ENCODE assay signal across 6 cellular contexts in the genomic region with DNA sequence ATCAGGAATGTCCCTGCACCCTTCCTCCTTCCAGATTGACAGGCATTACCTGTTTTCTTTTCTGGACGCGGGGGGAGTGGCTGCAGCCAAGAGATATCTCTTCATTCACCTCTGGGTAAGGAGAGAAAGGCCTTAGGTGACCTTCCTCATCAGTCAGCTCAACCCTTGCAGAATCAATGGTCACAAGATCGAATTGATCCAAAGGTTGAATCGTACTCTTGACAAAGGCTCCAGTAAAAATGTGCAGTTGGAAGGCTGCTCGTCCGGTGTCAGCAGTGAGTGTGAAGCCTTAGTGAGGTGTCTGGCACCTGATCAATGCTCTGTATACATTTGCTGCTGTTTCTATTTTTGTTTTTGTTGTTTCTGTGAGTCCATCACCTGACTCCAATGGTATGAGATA.
"Had no signal": no experiment of that assay in that cellular context is flagged by ENCODE, and none has a peak within 500 bp of the region (broad histone marks: within the 10 kb centered on the region; RNA-seq: fewer than 3 reads in every experiment).

No MANE protein-coding gene starts in this region.

- H3K27ac ChIP-seq: HL-60 had no signal

- FAIRE-seq: HepG2, HTR-8/SVneo, K562 had no signal

- H3K4me3 ChIP-seq: K562 had no signal

- ATAC-seq: HepG2, K562 had no signal

- H3K36me3 Mint-ChIP-seq: IgD-negative memory B cell had no signal

- H3K27ac Mint-ChIP-seq: IgD-negative memory B cell had no signal

- DNase-seq: IMR-90 had no signal
